ENCODE assay signal across 9 cellular contexts in the genomic region with DNA sequence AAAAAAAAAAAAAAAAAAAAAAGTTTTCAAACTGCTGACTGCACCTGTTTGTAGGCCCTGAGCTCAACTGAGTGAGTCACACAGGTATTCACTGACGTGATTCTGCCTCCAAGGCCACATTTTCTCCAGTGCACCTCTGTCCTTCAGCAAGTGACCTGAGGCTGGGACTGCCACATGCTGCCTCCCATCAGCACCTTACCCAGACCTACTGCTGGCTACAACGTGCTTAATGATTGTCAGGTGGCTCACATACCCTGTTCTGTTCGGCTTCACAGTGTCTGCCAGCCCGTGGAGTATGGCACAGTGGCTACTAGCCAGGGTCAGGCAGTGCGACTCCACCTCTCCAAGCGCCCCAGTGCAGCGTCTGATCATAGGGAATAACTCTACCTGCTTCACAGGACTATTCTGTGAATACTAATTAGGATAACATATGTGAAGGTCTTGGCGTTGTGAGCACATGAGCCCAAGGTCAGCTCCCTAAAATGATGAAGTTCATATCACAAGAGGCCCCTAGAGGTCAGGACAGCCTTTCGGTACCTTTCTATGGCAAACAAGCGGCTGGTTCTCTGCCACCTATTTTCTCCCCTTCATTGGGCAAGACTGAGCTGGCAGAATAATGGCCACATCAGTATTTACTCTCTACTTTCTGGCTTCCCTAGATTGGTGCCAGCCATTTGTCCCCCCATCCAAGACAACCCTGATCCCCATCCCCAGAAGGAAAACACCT. TPM values are rescaled to one million over a fixed set of nuclear protein-coding genes. Genes with fewer than 3 reads are reported as not detected.
DNase-seq lines count a peak whose midpoint lies in the region; ATAC-seq, FAIRE-seq and TF ChIP-seq lines count a peak whose summit lies in the region.
"Had no signal": no experiment of that assay in that cellular context is flagged by ENCODE, and none has a peak within 500 bp of the region (broad histone marks: within the 10 kb centered on the region; RNA-seq: fewer than 3 reads in every experiment).

No MANE protein-coding gene starts in this region.

- H3K4me3 Mint-ChIP-seq in activated T-helper 1 cell treated with anti-CD3 and anti-CD28 coated beads, Interleukin-12 subunit alpha, Interleukin-12 subunit beta, Interleukin-2, Interleukin-4 antibody, amounts not matched to agents 30 ng/mL and 10 ng/mL and 1 ng/mL, durations not matched to agents 14 hours and 24 hours and 36 hours = no peak overlapping the region

- H3K36me3 Mint-ChIP-seq in activated T-helper 1 cell treated with anti-CD3 and anti-CD28 coated beads, Interleukin-12 subunit alpha, Interleukin-12 subunit beta, Interleukin-2, Interleukin-4 antibody, amounts not matched to agents 30 ng/mL and 10 ng/mL and 1 ng/mL, durations not matched to agents 14 hours and 24 hours and 36 hours (ENCODE audit: low read depth) = no peaks in the 10 kb centered on the region

- H3K27ac Mint-ChIP-seq in activated T-helper 1 cell treated with anti-CD3 and anti-CD28 coated beads, Interleukin-12 subunit alpha, Interleukin-12 subunit beta, Interleukin-2, Interleukin-4 antibody, amounts not matched to agents 30 ng/mL and 10 ng/mL and 1 ng/mL, durations not matched to agents 14 hours and 24 hours and 36 hours = no peak overlapping the region

- H3K9me3 ChIP-seq in mammary epithelial cell (replicated peaks; ENCODE audit: insufficient read depth, low read length) (no peaks in the 10 kb centered on the region), pancreas (no peaks in the 10 kb centered on the region)

- H4K20me1 ChIP-seq in mammary epithelial cell (ENCODE audit: insufficient read depth, low read length) = no peaks in the 10 kb centered on the region

- H3K27ac ChIP-seq in mammary epithelial cell (ENCODE audit: insufficient read depth, low read depth, low read length) (no peak overlapping the region), pancreas (peak overlapping the region; percentile 75 to 96 (median 91))

- dilution Hi-C loops in mammary epithelial cell (cut with HindIII; ENCODE audit: low sequenced_read_pairs) = loop anchor here (10.0 kb wide), 1 partner anchor 122 kb away; no protein-coding TSS in a partner anchor

- in situ Hi-C loops in mammary epithelial cell (cut with MboI; ENCODE audit: low sequenced_read_pairs in 2 of 2) = loop anchor here in 1 of 2 donors (10.0 kb wide), 1 partner anchor 82 kb away; no protein-coding TSS in a partner anchor

- peak overlapping the region; percentile 37 for H2AFZ ChIP-seq in mammary epithelial cell (ENCODE audit: low read depth, low read length)

- DNase-seq in NCI-H2196 treated with DMSO at 0.1 percent for 48 hours (lab: John Stamatoyannopoulos, UW; ENCODE audit: unreplicated experiment) = peak; percentile 39
- peak; percentile 71 for DNase-seq in mammary epithelial cell
- peak; percentile 64 to 86 (median 78) for DNase-seq in pancreas
- DNase-seq in activated T-helper 1 cell treated with anti-CD3 and anti-CD28 coated beads, Interleukin-12 subunit alpha, Interleukin-12 subunit beta, Interleukin-2, Interleukin-4 antibody, amounts not matched to agents 30 ng/mL and 10 ng/mL and 1 ng/mL, durations not matched to agents 14 hours and 24 hours and 36 hours (ENCODE audit: low spot score) = no peak

- BruUV-seq in mammary epithelial cell (replicated peaks; lab: Mats Ljungman, UMichigan) = no TSS peak

- H3K27me3 ChIP-seq in mammary epithelial cell (ENCODE audit: insufficient read depth, low read length) = no peaks in the 10 kb centered on the region
- no peaks in the 10 kb centered on the region for H3K27me3 ChIP-seq in pancreas

- CTCF ChIA-PET in mammary epithelial cell (lab: Charles Lee; ENCODE audit: low non-redundant PET) = interaction anchor here (0.5 to 1.5 kb wide), 9 partner anchors 25 to 128 kb away, joined by 3 to 17 read pairs (median 7); no protein-coding TSS in a partner anchor

- H3K36me3 ChIP-seq in mammary epithelial cell (ENCODE audit: insufficient read depth, low read length) (no peaks in the 10 kb centered on the region), pancreas (no peaks in the 10 kb centered on the region)

- H3K79me2 ChIP-seq in mammary epithelial cell (ENCODE audit: insufficient read depth, low read length) = no peaks in the 10 kb centered on the region

- H3K4me1 Mint-ChIP-seq in activated T-helper 1 cell treated with anti-CD3 and anti-CD28 coated beads, Interleukin-12 subunit alpha, Interleukin-12 subunit beta, Interleukin-2, Interleukin-4 antibody, amounts not matched to agents 30 ng/mL and 10 ng/mL and 1 ng/mL, durations not matched to agents 14 hours and 24 hours and 36 hours (ENCODE audit: low read depth) = no peaks in the 10 kb centered on the region

- FAIRE-seq in pancreas (lab: Jason Lieb, UNC) = no peak

- H3K4me1 ChIP-seq in mammary epithelial cell (ENCODE audit: insufficient read depth, low read length) (peaks cover 4% of the 10 kb centered on the region), pancreas (peaks cover 41 to 55% (median 45%) of the 10 kb centered on the region in 3 donors)

- ATAC-seq in pancreas = peak; percentile 76 to 86 (median 83)
- ATAC-seq in GM18907 (IDR thresholded peaks at IDR 0.05; ENCODE audit: unreplicated experiment) = no peak
- ATAC-seq in HG03342 (IDR thresholded peaks at IDR 0.05; ENCODE audit: unreplicated experiment) = no peak
- no peak for ATAC-seq in HG03108 (IDR thresholded peaks at IDR 0.05; ENCODE audit: unreplicated experiment)

- TF ChIP-seq CTCF in GM12872 (IDR thresholded peaks at IDR 0.05; ENCODE audit: insufficient read depth, low read depth, low read length) (peak; percentile 36; the same call in 1 of the 3 replicates), mammary epithelial cell (conservative IDR thresholded peaks at IDR 0.05 in 1 of 2, IDR thresholded peaks at IDR 0.05 in 1 of 2; ENCODE audit: extremely low read depth in 1 of 2, insufficient read depth in 1 of 2, low read depth in 1 of 2, low read length in 2 of 2) (peak; percentile 35 to 53), pancreas (IDR thresholded peaks at IDR 0.05) (peak in 2 of 4 donors; percentile 20 to 25)

- H3K27me3 Mint-ChIP-seq in activated T-helper 1 cell treated with anti-CD3 and anti-CD28 coated beads, Interleukin-12 subunit alpha, Interleukin-12 subunit beta, Interleukin-2, Interleukin-4 antibody, amounts not matched to agents 30 ng/mL and 10 ng/mL and 1 ng/mL, durations not matched to agents 14 hours and 24 hours and 36 hours (ENCODE audit: insufficient read depth) = peaks cover 5% of the 10 kb centered on the region

- H3K9ac ChIP-seq in mammary epithelial cell (ENCODE audit: insufficient read depth, low read length) = no peak overlapping the region

- WGBS in mammary epithelial cell (ENCODE audit: low coverage, missing lambda C conversion rate) = 19% methylated on average over 10 of the region's 10 CpGs
- 15 to 22% methylated on average over 10 of the region's 10 CpGs for WGBS in pancreas, 2 donors

- H3K9me3 Mint-ChIP-seq in activated T-helper 1 cell treated with anti-CD3 and anti-CD28 coated beads, Interleukin-12 subunit alpha, Interleukin-12 subunit beta, Interleukin-2, Interleukin-4 antibody, amounts not matched to agents 30 ng/mL and 10 ng/mL and 1 ng/mL, durations not matched to agents 14 hours and 24 hours and 36 hours = no peaks in the 10 kb centered on the region

- no peak overlapping the region for H3K4me3 ChIP-seq in mammary epithelial cell (replicated peaks in 1 of 3; ENCODE audit: insufficient read depth in 1 of 3, low read depth in 2 of 3, low read length in 3 of 3)
- no peak overlapping the region for H3K4me3 ChIP-seq in pancreas

- H3K4me2 ChIP-seq in mammary epithelial cell (ENCODE audit: insufficient read depth, low read depth, low read length) = peak overlapping the region; percentile 59

- intact Hi-C loops in mammary epithelial cell (cut with micrococcal nuclease) (loop anchor here (1.0 kb wide), 3 partner anchors 81 to 125 kb away; no protein-coding TSS in a partner anchor), pancreas (cut with DNase I) (loop anchor here in 2 of 3 donors (5.0 to 10.0 kb wide), 2 partner anchors 49 to 52 kb away; no protein-coding TSS in a partner anchor)
- intact Hi-C loops in activated T-helper 1 cell treated with anti-CD3 and anti-CD28 coated beads, Interleukin-12 subunit alpha, Interleukin-12 subunit beta, Interleukin-2, Interleukin-4 antibody, amounts not matched to agents 30 ng/mL and 10 ng/mL and 1 ng/mL, durations not matched to agents 14 hours and 24 hours and 36 hours (cut with micrococcal nuclease) = loop anchor here (1.0 kb wide), 1 partner anchor 86 kb away; no protein-coding TSS in a partner anchor

RNA-seq across cellular contexts. Expression of a gene that starts 28.1 kb away (rescaled TPM):
- total RNA-seq in mammary epithelial cell (under 1 TPM in 1 of 2 donors, not detected in 1; under 0.01 TPM), pancreas (1 to 10 TPM in 4 of 6 donors, under 1 TPM in 2; 0.67 to 3.4 (median 1.5) TPM)
- polyA plus RNA-seq in mammary epithelial cell (not detected), pancreas (10 to 100 TPM in 1 of 2 donors, 1 to 10 TPM in 1; 8.1 to 11.3 TPM)
- polyA minus RNA-seq in mammary epithelial cell = not detected
- not detected in 2 replicates for total RNA-seq in activated T-helper 1 cell treated with anti-CD3 and anti-CD28 coated beads, Interleukin-12 subunit alpha, Interleukin-12 subunit beta, Interleukin-2, Interleukin-4 antibody, amounts not matched to agents 30 ng/mL and 10 ng/mL and 1 ng/mL, durations not matched to agents 14 hours and 24 hours and 36 hours
- total RNA-seq: T-helper 2 cell treated with Interferon-gamma antibody and Interleukin-4, amounts not matched to agents 100 ng/mL and 5 ng/mL, for 36 hours had no signal

Comparison
In these comparisons a context has a peak if more than half of its experiments do, and no peak if none do; other contexts are left out.
1. ATAC-seq: peak in pancreas (4 of 4); none in GM18907 (single experiment), HG03342 (single experiment) and HG03108 (single experiment).